In genomic region chr17:38354466-38354865, GRCh38 we compare ENCODE assay signal across 14 cellular contexts. TPM values are rescaled to one million over a fixed set of nuclear protein-coding genes. Genes with fewer than 3 reads are reported as not detected.
A peak's percentile ranks its signal among the peaks of the same experiment; 100 is the strongest.
DNase-seq lines count a peak whose midpoint lies in the region; ATAC-seq and TF ChIP-seq lines count a peak whose summit lies in the region.
"Had no signal": no experiment of that assay in that cellular context is flagged by ENCODE, and none has a peak within 500 bp of the region (broad histone marks: within the 10 kb centered on the region; RNA-seq: fewer than 3 reads in every experiment).

No MANE protein-coding gene starts in this region.

- peak overlapping the region; percentile 81 for H3K4me3 Mint-ChIP-seq in activated T-cell treated with anti-CD3 and anti-CD28 coated beads, Interleukin-2, amount 50 U/mL, for 4 hours

- no peaks in the 10 kb centered on the region for H4K20me1 ChIP-seq in OCI-LY1 (ENCODE audit: insufficient read depth, low read length)

- no peaks in the 10 kb centered on the region for H3K27me3 ChIP-seq in OCI-LY1 (ENCODE audit: insufficient read depth, low read length)
- H3K27me3 ChIP-seq in skeletal muscle tissue (ENCODE audit: control insufficient read depth in 3 of 3, insufficient read depth in 3 of 3, low read length in 3 of 3) = no peaks in the 10 kb centered on the region
- H3K27me3 ChIP-seq in left lung = no peaks in the 10 kb centered on the region
- H3K27me3 ChIP-seq: right atrium auricular region, thyroid gland had no signal

- H3K27ac ChIP-seq in OCI-LY1 (ENCODE audit: low read depth, low read length, poor library complexity, severe bottlenecking) (no peak overlapping the region), skeletal muscle tissue (ENCODE audit: low read depth, low read length) (no peak overlapping the region), left lung (no peak overlapping the region)
- H3K27ac ChIP-seq: right atrium auricular region, thyroid gland had no signal

- no peak for DNase-seq in activated T-cell treated with anti-CD3 and anti-CD28 coated beads, Interleukin-2, amount 50 U/mL, for 4 hours
- no peak for DNase-seq in activated T-cell treated with anti-CD3 and anti-CD28 coated beads for 4 hours
- DNase-seq in fibroblast of the aortic adventitia (ENCODE audit: low read depth) = no peak
- no peak for DNase-seq in NCI-H2196 treated with DMSO at 0.1 percent for 48 hours (lab: John Stamatoyannopoulos, UW; ENCODE audit: unreplicated experiment)
- DNase-seq in left lung = no peak
- DNase-seq in NCI-H1417 treated with DMSO at 0.1 percent for 48 hours (lab: John Stamatoyannopoulos, UW) = no peak
- DNase-seq: GF-D8, NCI-H510A, thyroid gland had no signal

- H3K9me2 ChIP-seq in OCI-LY1 (ENCODE audit: low read depth, low read length) = no peaks in the 10 kb centered on the region

- no peak overlapping the region for H3K9ac ChIP-seq in OCI-LY1 (ENCODE audit: low read length)
- peak overlapping the region in 1 of 3 donors; percentile 11 for H3K9ac ChIP-seq in skeletal muscle tissue (ENCODE audit: low read depth in 1 of 3, low read length in 3 of 3)

- H2AFZ ChIP-seq in OCI-LY1 (ENCODE audit: low read length) = no peak overlapping the region

- H3K9me3 ChIP-seq in OCI-LY1 (ENCODE audit: low read length) (no peaks in the 10 kb centered on the region), skeletal muscle tissue (ENCODE audit: control insufficient read depth in 3 of 3, low read length in 3 of 3) (no peaks in the 10 kb centered on the region), left lung (no peaks in the 10 kb centered on the region)
- H3K9me3 ChIP-seq: right atrium auricular region, thyroid gland had no signal

- H3K36me3 Mint-ChIP-seq in activated T-cell treated with anti-CD3 and anti-CD28 coated beads, Interleukin-2, amount 50 U/mL, for 4 hours (ENCODE audit: insufficient read depth) = no peaks in the 10 kb centered on the region

- ATAC-seq in activated T-cell treated with anti-CD3 and anti-CD28 coated beads, Interleukin-2, amount 50 U/mL, for 4 hours = no peak
- no peak for ATAC-seq in left lung
- ATAC-seq: Right ventricle myocardium inferior had no signal

- H3K36me3 ChIP-seq in OCI-LY1 (ENCODE audit: insufficient read depth, low read length) (no peaks in the 10 kb centered on the region), skeletal muscle tissue (ENCODE audit: control insufficient read depth in 3 of 3, insufficient read depth in 3 of 3, low read length in 3 of 3) (no peaks in the 10 kb centered on the region), left lung (no peaks in the 10 kb centered on the region)
- H3K36me3 ChIP-seq: right atrium auricular region, thyroid gland had no signal

- H3K27me3 Mint-ChIP-seq in activated T-cell treated with anti-CD3 and anti-CD28 coated beads, Interleukin-2, amount 50 U/mL, for 4 hours (ENCODE audit: low read depth) = no peaks in the 10 kb centered on the region

- no peaks in the 10 kb centered on the region for H3K9me3 Mint-ChIP-seq in activated T-cell treated with anti-CD3 and anti-CD28 coated beads, Interleukin-2, amount 50 U/mL, for 4 hours

- peaks cover 43% of the 10 kb centered on the region for H3K4me1 Mint-ChIP-seq in activated T-cell treated with anti-CD3 and anti-CD28 coated beads, Interleukin-2, amount 50 U/mL, for 4 hours (ENCODE audit: low read depth)

- no peak overlapping the region for H3K4me3 ChIP-seq in OCI-LY1 (ENCODE audit: low read depth, low read length, poor library complexity, severe bottlenecking)
- peak overlapping the region; percentile 78 for H3K4me3 ChIP-seq in fibroblast of the aortic adventitia (ENCODE audit: low read depth, low read length)
- H3K4me3 ChIP-seq in skeletal muscle tissue (ENCODE audit: low read length in 3 of 3) = peak overlapping the region in 2 of 3 donors; percentile 2 to 7
- H3K4me3 ChIP-seq in left lung = peak overlapping the region in 1 of 2 donors; percentile 82
- H3K4me3 ChIP-seq: right atrium auricular region had no signal

- TF ChIP-seq CTCF in OCI-LY1 (IDR thresholded peaks at IDR 0.05; ENCODE audit: low read length) = no peak
- no peak for TF ChIP-seq CTCF in fibroblast of the aortic adventitia (IDR thresholded peaks at IDR 0.05; ENCODE audit: insufficient read depth, low read length)
- no peak for TF ChIP-seq CTCF in left lung (IDR thresholded peaks at IDR 0.05)

- peak overlapping the region; percentile 25; the same call in 1 of the 2 replicates for H3K4me2 ChIP-seq in OCI-LY1 (ENCODE audit: low read length)

- intact Hi-C loops in left lung (cut with DNase I) = loop anchor here in 1 of 2 donors (10.0 kb wide), 1 partner anchor 60 kb away; no protein-coding TSS in a partner anchor

- H3K79me2 ChIP-seq in OCI-LY1 (ENCODE audit: insufficient read depth, low read length) = no peaks in the 10 kb centered on the region

- H3F3A ChIP-seq in OCI-LY1 (ENCODE audit: insufficient read depth, low read length) = peaks cover 3% of the 10 kb centered on the region; the same call in 1 of the 2 replicates

- H3K4me1 ChIP-seq in OCI-LY1 (ENCODE audit: insufficient read depth, low read length, severe bottlenecking) = peaks cover 33% of the 10 kb centered on the region
- H3K4me1 ChIP-seq in skeletal muscle tissue (ENCODE audit: control insufficient read depth in 3 of 3, insufficient read depth in 3 of 3, low read length in 3 of 3) = peaks cover 54 to 64% (median 58%) of the 10 kb centered on the region in 3 donors
- peaks cover 21 to 50% of the 10 kb centered on the region in 2 donors for H3K4me1 ChIP-seq in left lung

RNA-seq across cellular contexts. Expression of gene SOCS7, which starts 2.8 kb away (rescaled TPM):
- 10 to 100 TPM; 32.2 to 33.2 (median 32.8) TPM for total RNA-seq in activated T-cell treated with anti-CD3 and anti-CD28 coated beads, Interleukin-2, amount 50 U/mL, for 4 hours
- 11.7 and 18.8 TPM in 2 replicates for total RNA-seq in fibroblast of the aortic adventitia (ENCODE audit: low replicate concordance)
- total RNA-seq in skeletal muscle tissue = 13.0 TPM
- 10 to 100 TPM; 19.4 to 22.4 TPM for total RNA-seq in left lung

RNA-seq across cellular contexts. Expression of gene GPR179, which starts 10.7 kb away (rescaled TPM):
- under 1 TPM in 2 of 3 donors, not detected in 1; 0.03 TPM for total RNA-seq in activated T-cell treated with anti-CD3 and anti-CD28 coated beads, Interleukin-2, amount 50 U/mL, for 4 hours
- total RNA-seq in fibroblast of the aortic adventitia (ENCODE audit: low replicate concordance) (under 0.01 TPM in 2 replicates), skeletal muscle tissue (not detected), left lung (under 1 TPM in 1 of 2 donors, not detected in 1; 0.50 TPM)
- total RNA-seq: mesenteric fat pad, right atrium auricular region, Right ventricle myocardium inferior had no signal

RNA-seq across cellular contexts. Expression of gene MRPL45, which starts 57.5 kb away (rescaled TPM):
- total RNA-seq in activated T-cell treated with anti-CD3 and anti-CD28 coated beads, Interleukin-2, amount 50 U/mL, for 4 hours = 10 to 100 TPM; 55.6 to 56.5 (median 55.9) TPM
- 34.1 and 42.2 TPM in 2 replicates for total RNA-seq in fibroblast of the aortic adventitia (ENCODE audit: low replicate concordance)
- 45.4 TPM for total RNA-seq in skeletal muscle tissue
- 10 to 100 TPM; 24.4 to 28.4 TPM for total RNA-seq in left lung
